Comparison of ENCODE assay signal across 25 cellular contexts in the genomic region with DNA sequence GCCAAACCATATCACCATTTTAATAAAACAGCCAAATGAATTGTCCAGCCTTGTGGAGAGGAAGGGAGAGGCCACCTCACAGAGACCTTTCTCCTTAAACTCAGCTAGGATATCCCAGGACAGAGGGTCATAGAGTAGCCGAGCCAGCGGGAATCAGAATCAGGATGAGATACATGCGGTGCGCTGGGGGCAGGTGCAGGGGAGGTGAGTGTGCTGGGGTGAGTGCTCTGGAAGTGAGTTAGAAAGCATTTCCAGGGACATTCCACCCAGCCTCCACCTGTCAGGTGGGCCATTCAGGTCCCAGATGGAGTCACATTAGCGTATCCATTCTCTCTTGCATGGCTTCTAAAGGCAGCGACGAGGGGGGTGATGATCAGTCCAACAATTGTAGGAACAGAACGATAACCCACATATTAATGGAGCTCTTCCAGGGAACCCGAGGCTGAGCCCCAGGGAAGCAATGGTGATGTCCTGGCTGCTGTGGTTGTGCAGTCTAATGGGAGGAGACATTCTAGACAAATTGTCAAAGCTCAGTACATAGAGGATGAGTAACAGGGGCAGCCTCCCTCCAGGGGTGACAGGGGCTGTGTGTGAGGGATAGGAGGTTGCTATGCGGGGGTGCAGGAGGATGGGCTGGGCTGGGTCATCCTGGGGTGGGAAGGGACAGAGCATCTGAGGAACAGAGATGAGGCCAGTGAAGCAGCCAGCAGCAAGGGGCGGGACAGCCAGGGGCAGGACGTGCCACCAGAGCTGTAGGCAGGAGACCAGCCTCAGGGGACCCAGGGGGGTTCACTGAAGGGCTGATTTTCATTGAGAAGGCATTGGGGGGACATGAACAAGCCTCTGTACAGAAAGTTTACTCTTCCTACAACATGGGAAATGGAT.
A peak's percentile ranks its signal among the peaks of the same experiment; 100 is the strongest.
DNase-seq lines count a peak whose midpoint lies in the region; ATAC-seq lines count a peak whose summit lies in the region.
"Had no signal": no experiment of that assay in that cellular context is flagged by ENCODE, and none has a peak within 500 bp of the region (broad histone marks: within the 10 kb centered on the region; RNA-seq: fewer than 3 reads in every experiment).

No MANE protein-coding gene starts in this region.

- H3K9me3 Mint-ChIP-seq in stimulated activated naive CD8-positive, alpha-beta T cell treated with anti-CD3 and anti-CD28 coated beads, Interleukin-15, amount 100 ng/mL, for 72 hours = peaks cover 13 to 24% of the 10 kb centered on the region in 2 donors
- H3K9me3 Mint-ChIP-seq in central memory CD8-positive, alpha-beta T cell = peaks cover 19% of the 10 kb centered on the region
- H3K9me3 Mint-ChIP-seq in memory B cell = peaks cover 4% of the 10 kb centered on the region
- H3K9me3 Mint-ChIP-seq: activated naive CD4-positive, alpha-beta T cell treated with anti-CD3 and anti-CD28 coated beads, Interleukin-2, amount 50 U/mL, for 24 hours had no signal

- peaks cover 3% of the 10 kb centered on the region for H3K36me3 Mint-ChIP-seq in central memory CD8-positive, alpha-beta T cell (ENCODE audit: insufficient read depth)
- no peaks in the 10 kb centered on the region for H3K36me3 Mint-ChIP-seq in memory B cell
- H3K36me3 Mint-ChIP-seq: activated naive CD4-positive, alpha-beta T cell treated with anti-CD3 and anti-CD28 coated beads, Interleukin-2, amount 50 U/mL, for 24 hours had no signal

- H3K4me3 Mint-ChIP-seq in stimulated activated naive CD8-positive, alpha-beta T cell treated with anti-CD3 and anti-CD28 coated beads, Interleukin-15, amount 100 ng/mL, for 72 hours = no peak overlapping the region
- H3K4me3 Mint-ChIP-seq in central memory CD8-positive, alpha-beta T cell = peak overlapping the region; percentile 55
- H3K4me3 Mint-ChIP-seq in memory B cell = peak overlapping the region; percentile 50
- H3K4me3 Mint-ChIP-seq: activated naive CD4-positive, alpha-beta T cell treated with anti-CD3 and anti-CD28 coated beads, Interleukin-2, amount 50 U/mL, for 24 hours had no signal

- peak overlapping the region; percentile 72 to 78 for H3K27ac Mint-ChIP-seq in stimulated activated naive CD8-positive, alpha-beta T cell treated with anti-CD3 and anti-CD28 coated beads, Interleukin-15, amount 100 ng/mL, for 72 hours
- H3K27ac Mint-ChIP-seq in central memory CD8-positive, alpha-beta T cell (ENCODE audit: low read depth) = peak overlapping the region; percentile 79
- peak overlapping the region; percentile 84 for H3K27ac Mint-ChIP-seq in memory B cell
- H3K27ac Mint-ChIP-seq: progenitor cell of endocrine pancreas had no signal

- H3K4me1 Mint-ChIP-seq in stimulated activated naive CD8-positive, alpha-beta T cell treated with anti-CD3 and anti-CD28 coated beads, Interleukin-15, amount 100 ng/mL, for 72 hours = peaks cover 4% of the 10 kb centered on the region
- H3K4me1 Mint-ChIP-seq in central memory CD8-positive, alpha-beta T cell = peaks cover 10% of the 10 kb centered on the region
- peaks cover 7% of the 10 kb centered on the region for H3K4me1 Mint-ChIP-seq in memory B cell
- H3K4me1 Mint-ChIP-seq: activated naive CD4-positive, alpha-beta T cell treated with anti-CD3 and anti-CD28 coated beads, Interleukin-2, amount 50 U/mL, for 24 hours had no signal

- H3K27me3 Mint-ChIP-seq in stimulated activated naive CD8-positive, alpha-beta T cell treated with anti-CD3 and anti-CD28 coated beads, Interleukin-15, amount 100 ng/mL, for 72 hours = peaks cover 20% of the 10 kb centered on the region
- H3K27me3 Mint-ChIP-seq in central memory CD8-positive, alpha-beta T cell = peaks cover 10% of the 10 kb centered on the region
- H3K27me3 Mint-ChIP-seq in memory B cell = no peaks in the 10 kb centered on the region

- no peak for DNase-seq in stimulated activated naive CD8-positive, alpha-beta T cell treated with anti-CD3 and anti-CD28 coated beads, Interleukin-15, amount 100 ng/mL, for 72 hours
- no peak for DNase-seq in stimulated activated naive CD8-positive, alpha-beta T cell treated with anti-CD3 and anti-CD28 coated beads, Interleukin-15, Interleukin-2, amounts not matched to agents 100 U/mL and 50 U/mL, for 24 hours
- DNase-seq in central memory CD8-positive, alpha-beta T cell (ENCODE audit: low spot score in 2 of 2) = no peak
- no peak for DNase-seq in memory B cell (ENCODE audit: low spot score in 2 of 2)
- DNase-seq in NCI-H1105 (lab: John Stamatoyannopoulos, UW) = no peak
- no peak for DNase-seq in stimulated activated CD4-positive, alpha-beta T cell treated with anti-CD3 and anti-CD28 coated beads, Interleukin-2, amount 100 ng/mL, for 48 hours
- DNase-seq in GOT3 (lab: John Stamatoyannopoulos, UW) = no peak
- DNase-seq: activated CD4-positive, alpha-beta T cell treated with anti-CD3 and anti-CD28 coated beads for 1 hour; anterior cingulate cortex; effector CD8-positive, alpha-beta T cell; erythroblast; Kasumi-1; NCI-H1436; NCI-H2081; NCI-H748 treated with DMSO at 0.1 percent for 48 hours; right lobe of liver; Right ventricle myocardium superior; stimulated activated CD4-positive, alpha-beta T cell treated with anti-CD3 and anti-CD28 coated beads, Interleukin-12 subunit alpha, Interleukin-12 subunit beta, amount 100 ng/mL, for 4 hours; stimulated activated CD4-positive, alpha-beta T cell treated with anti-CD3 and anti-CD28 coated beads, Interleukin-4, amount 100 ng/mL, for 1 hour; T-helper 2 cell; upper lobe of left lung had no signal

- ATAC-seq in stimulated activated naive CD8-positive, alpha-beta T cell treated with anti-CD3 and anti-CD28 coated beads, Interleukin-15, amount 100 ng/mL, for 72 hours = no peak
- ATAC-seq in stimulated activated naive CD8-positive, alpha-beta T cell treated with anti-CD3 and anti-CD28 coated beads, Interleukin-15, Interleukin-2, amounts not matched to agents 100 U/mL and 50 U/mL, for 24 hours = no peak
- ATAC-seq in central memory CD8-positive, alpha-beta T cell (replicated peaks; ENCODE audit: extremely low read depth, poor library complexity, severe bottlenecking) = no peak
- no peak for ATAC-seq in memory B cell (ENCODE audit: low read depth)
- ATAC-seq: GM12878, Panc1 had no signal

Comparison
In these comparisons a context has a peak if more than half of its experiments do, and no peak if none do; other contexts are left out.
1. H3K4me3 Mint-ChIP-seq: peak in central memory CD8-positive, alpha-beta T cell (single experiment) and memory B cell (single experiment); none in stimulated activated naive CD8-positive, alpha-beta T cell treated with anti-CD3 and anti-CD28 coated beads, Interleukin-15, amount 100 ng/mL, for 72 hours (0 of 2).
2. Peak in every context shown above with its lines, with median percentiles within 50 percentile points of each other: H3K27ac Mint-ChIP-seq.